Comparison of ENCODE assay signal across 1 cellular context in the genomic region with DNA sequence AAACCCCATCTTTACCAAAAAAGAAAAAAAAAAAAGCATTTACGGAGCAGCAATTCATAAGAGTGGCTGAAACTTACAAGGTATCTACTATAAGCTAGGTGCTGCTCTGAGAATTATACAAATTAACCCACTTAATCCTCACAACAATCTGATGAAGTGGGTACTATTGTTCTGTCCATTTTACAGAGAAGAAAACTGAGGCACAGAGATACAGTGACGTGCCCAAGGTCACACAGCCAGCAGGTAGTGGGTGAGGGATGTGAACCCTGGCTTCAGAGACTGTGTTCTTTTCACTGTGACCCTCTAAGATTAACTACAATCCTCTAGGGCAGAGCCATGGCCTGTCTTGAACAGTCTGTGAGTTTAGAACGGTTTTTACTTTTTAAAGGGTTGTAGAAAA.
TF ChIP-seq lines count a peak whose summit lies in the region.

No MANE protein-coding gene starts in this region.

TF ChIP-seq in GM12878, 131 proteins besides CTCF, POLR2A, EP300 and RAD21:
- TF ChIP-seq, protein P1, sequence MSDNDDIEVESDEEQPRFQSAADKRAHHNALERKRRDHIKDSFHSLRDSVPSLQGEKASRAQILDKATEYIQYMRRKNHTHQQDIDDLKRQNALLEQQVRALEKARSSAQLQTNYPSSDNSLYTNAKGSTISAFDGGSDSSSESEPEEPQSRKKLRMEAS (IDR thresholded peaks at IDR 0.05; ENCODE audit: low read depth, low read length): no peak
- no peak for TF ChIP-seq STAT1 (conservative IDR thresholded peaks at IDR 0.05)
- TF ChIP-seq SMC3 (IDR thresholded peaks at IDR 0.05; ENCODE audit: borderline replicate concordance, low read length): no peak
- TF ChIP-seq CHD2 (IDR thresholded peaks at IDR 0.05; ENCODE audit: borderline replicate concordance, low read depth, low read length): no peak
- TF ChIP-seq ATF7 (IDR thresholded peaks at IDR 0.05; ENCODE audit: low read depth): no peak
- no peak for TF ChIP-seq ZBED1 (IDR thresholded peaks at IDR 0.05; ENCODE audit: borderline replicate concordance)
- TF ChIP-seq WRNIP1 (IDR thresholded peaks at IDR 0.05; ENCODE audit: borderline replicate concordance, low read depth, low read length): no peak
- no peak for TF ChIP-seq SIN3A (IDR thresholded peaks at IDR 0.05; ENCODE audit: low read depth, low read length)
- no peak for TF ChIP-seq EZH2 (IDR thresholded peaks at IDR 0.05; ENCODE audit: borderline replicate concordance, control insufficient read depth, low read depth, low read length)
- no peak for TF ChIP-seq RELA (IDR thresholded peaks at IDR 0.05; ENCODE audit: borderline replicate concordance, partially characterized antibody)
